13 cellular contexts compared by ENCODE assay signal in the genomic region with DNA sequence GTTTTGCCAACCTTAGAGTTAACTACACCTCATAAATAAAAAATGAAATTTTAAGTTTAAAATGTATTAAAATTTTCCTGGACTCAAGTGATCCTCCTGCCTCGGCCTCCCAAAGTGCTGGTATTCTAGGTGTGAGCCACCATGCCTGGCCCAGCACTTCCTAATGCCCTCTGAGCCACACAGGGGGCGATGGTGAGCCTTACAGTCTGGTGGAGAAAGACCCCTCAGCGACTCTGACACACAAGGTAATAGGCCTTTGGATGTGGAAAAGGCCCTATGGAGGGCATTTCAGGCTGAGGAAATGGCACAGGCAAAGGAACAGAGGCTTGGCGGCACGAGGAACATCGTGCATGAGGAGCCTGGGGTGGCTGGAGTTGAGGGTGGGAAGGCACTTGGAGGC. TPM values are rescaled to one million over a fixed set of nuclear protein-coding genes. Genes with fewer than 3 reads are reported as not detected.
DNase-seq lines count a peak whose midpoint lies in the region; ATAC-seq, FAIRE-seq and TF ChIP-seq lines count a peak whose summit lies in the region.
"Had no signal": no experiment of that assay in that cellular context is flagged by ENCODE, and none has a peak within 500 bp of the region (broad histone marks: within the 10 kb centered on the region; RNA-seq: fewer than 3 reads in every experiment).

No MANE protein-coding gene starts in this region.

- TF ChIP-seq CTCF in GM23338 (conservative IDR thresholded peaks at IDR 0.05; ENCODE audit: low read depth in 2 of 2) = peak; percentile 64 to 77

- no peaks in the 10 kb centered on the region for H3K36me3 ChIP-seq in GM23338 (ENCODE audit: insufficient read depth)
- H3K36me3 ChIP-seq in naive thymus-derived CD4-positive, alpha-beta T cell (ENCODE audit: control insufficient read depth in 2 of 3, insufficient read depth in 3 of 3, low read length in 3 of 3) = no peaks in the 10 kb centered on the region

- DNase-seq in NCI-H82 (lab: John Stamatoyannopoulos, UW) (peak; percentile 52), NCI-H82 treated with DMSO at 0.1 percent for 48 hours (lab: John Stamatoyannopoulos, UW; ENCODE audit: unreplicated experiment) (no peak), GM23338 (ENCODE audit: low spot score) (peak; percentile 83), COLO668 (lab: John Stamatoyannopoulos, UW; ENCODE audit: unreplicated experiment) (no peak), frontal cortex (ENCODE audit: low spot score in 2 of 2) (no peak)
- DNase-seq in activated T-cell treated with anti-CD3 and anti-CD28 coated beads, Interleukin-2, amount 50 U/mL, for 48 hours = peak; percentile 47 to 50
- no peak for DNase-seq in naive thymus-derived CD4-positive, alpha-beta T cell
- DNase-seq: activated B cell treated with CpG ODN at 0.5 μM for 24 hours, left colon, NCI-H1092 treated with DMSO at 0.1 percent for 48 hours, retina had no signal

- FAIRE-seq in frontal cortex (lab: Jason Lieb, UNC) = no peak

- intact Hi-C loops in naive thymus-derived CD4-positive, alpha-beta T cell (cut with micrococcal nuclease) = no loop called here

- no peaks in the 10 kb centered on the region for H3K9me2 ChIP-seq in GM23338 (ENCODE audit: insufficient read depth)

- H3K27me3 ChIP-seq in GM23338 (ENCODE audit: insufficient read depth) = peaks cover 18% of the 10 kb centered on the region
- H3K27me3 ChIP-seq in naive thymus-derived CD4-positive, alpha-beta T cell (ENCODE audit: control insufficient read depth in 2 of 2, insufficient read depth in 2 of 2, low read length in 2 of 2) = no peaks in the 10 kb centered on the region

- no peak overlapping the region for H3K4me3 Mint-ChIP-seq in GM23338
- H3K4me3 Mint-ChIP-seq in naive thymus-derived CD4-positive, alpha-beta T cell = no peak overlapping the region
- H3K4me3 Mint-ChIP-seq: activated B cell treated with CpG ODN at 0.5 μM for 24 hours, B cell had no signal

- CTCF ChIA-PET in naive thymus-derived CD4-positive, alpha-beta T cell (lab: Charles Lee) = interaction anchor here (1.6 kb wide), 1 partner anchor 81 kb away, joined by 4 read pairs; no protein-coding TSS in a partner anchor

- H3K36me3 Mint-ChIP-seq in GM23338 (ENCODE audit: low read depth) = no peaks in the 10 kb centered on the region
- H3K36me3 Mint-ChIP-seq in naive thymus-derived CD4-positive, alpha-beta T cell = no peaks in the 10 kb centered on the region

- H2AFZ ChIP-seq in GM23338 = no peak overlapping the region

- peaks cover 9% of the 10 kb centered on the region; the same call in 2 of the 3 replicates for H3K4me1 Mint-ChIP-seq in GM23338
- peaks cover 0 to 11% (median 3%) of the 10 kb centered on the region in 7 donors for H3K4me1 Mint-ChIP-seq in naive thymus-derived CD4-positive, alpha-beta T cell
- H3K4me1 Mint-ChIP-seq: activated B cell treated with CpG ODN at 0.5 μM for 24 hours, B cell had no signal

- ATAC-seq in GM23338 (peak; percentile 67), HG02588 (IDR thresholded peaks at IDR 0.05; ENCODE audit: unreplicated experiment) (no peak)
- ATAC-seq in naive thymus-derived CD4-positive, alpha-beta T cell = peak; percentile 42
- ATAC-seq: left colon had no signal

- POLR2A ChIA-PET in naive thymus-derived CD4-positive, alpha-beta T cell (lab: Charles Lee) = interaction anchor here (0.6 kb wide), 1 partner anchor 21 kb away, joined by 3 read pairs; no protein-coding TSS in a partner anchor

- H3K79me2 ChIP-seq in GM23338 (replicated peaks; ENCODE audit: insufficient read depth) = no peaks in the 10 kb centered on the region

- no peaks in the 10 kb centered on the region for H4K20me1 ChIP-seq in GM23338 (replicated peaks; ENCODE audit: insufficient read depth)

- no peak overlapping the region for H3K4me3 ChIP-seq in GM23338
- H3K4me3 ChIP-seq in naive thymus-derived CD4-positive, alpha-beta T cell (ENCODE audit: low read length) = no peak overlapping the region

- H3K9me3 ChIP-seq in naive thymus-derived CD4-positive, alpha-beta T cell (ENCODE audit: control insufficient read depth in 2 of 3, low read length in 3 of 3) = no peaks in the 10 kb centered on the region

- peaks cover 10% of the 10 kb centered on the region for H3K27me3 Mint-ChIP-seq in GM23338 (ENCODE audit: insufficient read depth, low read depth, poor library complexity)
- peaks cover 0 to 21% (median 0%) of the 10 kb centered on the region in 5 donors for H3K27me3 Mint-ChIP-seq in naive thymus-derived CD4-positive, alpha-beta T cell

- no peak overlapping the region for H3K27ac Mint-ChIP-seq in GM23338
- H3K27ac Mint-ChIP-seq in naive thymus-derived CD4-positive, alpha-beta T cell = no peak overlapping the region
- H3K27ac Mint-ChIP-seq: activated B cell treated with CpG ODN at 0.5 μM for 24 hours, B cell had no signal

- H3K4me2 ChIP-seq in GM23338 = no peak overlapping the region

- no peaks in the 10 kb centered on the region for H3F3A ChIP-seq in GM23338 (replicated peaks; ENCODE audit: low read depth)

- H3K27ac ChIP-seq in GM23338 (ENCODE audit: low read depth) = no peak overlapping the region
- H3K27ac ChIP-seq in naive thymus-derived CD4-positive, alpha-beta T cell (ENCODE audit: low read depth, low read length) = no peak overlapping the region

- no peaks in the 10 kb centered on the region for H3K4me1 ChIP-seq in GM23338 (ENCODE audit: insufficient read depth)
- H3K4me1 ChIP-seq in naive thymus-derived CD4-positive, alpha-beta T cell (ENCODE audit: control insufficient read depth in 2 of 2, insufficient read depth in 2 of 2, low read length in 2 of 2) = no peaks in the 10 kb centered on the region

- H3K9me3 Mint-ChIP-seq in GM23338 = no peaks in the 10 kb centered on the region
- H3K9me3 Mint-ChIP-seq in naive thymus-derived CD4-positive, alpha-beta T cell = peaks cover 0 to 1% (median 0%) of the 10 kb centered on the region in 11 donors
- H3K9me3 Mint-ChIP-seq: activated B cell treated with CpG ODN at 0.5 μM for 24 hours had no signal

TF ChIP-seq in GM23338, 12 proteins besides CTCF, POLR2A, EP300 and RAD21 (continues in another document):
- TF ChIP-seq NANOG (IDR thresholded peaks at IDR 0.05; ENCODE audit: borderline replicate concordance) = no peak
- TF ChIP-seq, protein P1, sequence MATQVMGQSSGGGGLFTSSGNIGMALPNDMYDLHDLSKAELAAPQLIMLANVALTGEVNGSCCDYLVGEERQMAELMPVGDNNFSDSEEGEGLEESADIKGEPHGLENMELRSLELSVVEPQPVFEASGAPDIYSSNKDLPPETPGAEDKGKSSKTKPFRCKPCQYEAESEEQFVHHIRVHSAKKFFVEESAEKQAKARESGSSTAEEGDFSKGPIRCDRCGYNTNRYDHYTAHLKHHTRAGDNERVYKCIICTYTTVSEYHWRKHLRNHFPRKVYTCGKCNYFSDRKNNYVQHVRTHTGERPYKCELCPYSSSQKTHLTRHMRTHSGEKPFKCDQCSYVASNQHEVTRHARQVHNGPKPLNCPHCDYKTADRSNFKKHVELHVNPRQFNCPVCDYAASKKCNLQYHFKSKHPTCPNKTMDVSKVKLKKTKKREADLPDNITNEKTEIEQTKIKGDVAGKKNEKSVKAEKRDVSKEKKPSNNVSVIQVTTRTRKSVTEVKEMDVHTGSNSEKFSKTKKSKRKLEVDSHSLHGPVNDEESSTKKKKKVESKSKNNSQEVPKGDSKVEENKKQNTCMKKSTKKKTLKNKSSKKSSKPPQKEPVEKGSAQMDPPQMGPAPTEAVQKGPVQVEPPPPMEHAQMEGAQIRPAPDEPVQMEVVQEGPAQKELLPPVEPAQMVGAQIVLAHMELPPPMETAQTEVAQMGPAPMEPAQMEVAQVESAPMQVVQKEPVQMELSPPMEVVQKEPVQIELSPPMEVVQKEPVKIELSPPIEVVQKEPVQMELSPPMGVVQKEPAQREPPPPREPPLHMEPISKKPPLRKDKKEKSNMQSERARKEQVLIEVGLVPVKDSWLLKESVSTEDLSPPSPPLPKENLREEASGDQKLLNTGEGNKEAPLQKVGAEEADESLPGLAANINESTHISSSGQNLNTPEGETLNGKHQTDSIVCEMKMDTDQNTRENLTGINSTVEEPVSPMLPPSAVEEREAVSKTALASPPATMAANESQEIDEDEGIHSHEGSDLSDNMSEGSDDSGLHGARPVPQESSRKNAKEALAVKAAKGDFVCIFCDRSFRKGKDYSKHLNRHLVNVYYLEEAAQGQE (IDR thresholded peaks at IDR 0.05; ENCODE audit: unreplicated experiment) = no peak
- no peak for TF ChIP-seq EZH2phosphoT487 (IDR thresholded peaks at IDR 0.05; ENCODE audit: unreplicated experiment)
- no peak for TF ChIP-seq ZNF114 (CRISPR knock-in tag; IDR thresholded peaks at IDR 0.05)
- no peak for TF ChIP-seq EZH2 (IDR thresholded peaks at IDR 0.05; ENCODE audit: low read depth, unreplicated experiment)
- no peak for TF ChIP-seq CREB1 (CRISPR knock-in tag; IDR thresholded peaks at IDR 0.05; ENCODE audit: low read depth)
- no peak for TF ChIP-seq STAT1 (IDR thresholded peaks at IDR 0.05; ENCODE audit: unreplicated experiment)
- TF ChIP-seq ZNF331 (CRISPR knock-in tag; IDR thresholded peaks at IDR 0.05; ENCODE audit: low read depth) = no peak
- TF ChIP-seq POLR2AphosphoS5 (IDR thresholded peaks at IDR 0.05; ENCODE audit: low read depth) = no peak
- TF ChIP-seq ETS1 (IDR thresholded peaks at IDR 0.05) = no peak

RNA-seq across cellular contexts. Expression of gene CITED4, which starts 6.7 kb away (rescaled TPM):
- total RNA-seq in GM23338 (2014; rRNA removed; shearing (Covaris generic)) = 16.4 and 18.7 TPM in 2 replicates
- polyA plus RNA-seq in GM23338 (2016; fragmentation: Nextera tagmentation; extraction: Ambion mirVana) = 2.9 and 7.7 TPM in 2 replicates
- 10 to 100 TPM; 20.5 to 42.8 (median 21.5) TPM for total RNA-seq in naive thymus-derived CD4-positive, alpha-beta T cell
- 10 to 100 TPM; 28.9 to 37.9 TPM for polyA plus RNA-seq in naive thymus-derived CD4-positive, alpha-beta T cell
- under 0.01 TPM for total RNA-seq in frontal cortex

Comparison
In these comparisons a context has a peak if more than half of its experiments do, and no peak if none do; other contexts are left out.
1. DNase-seq: peak in NCI-H82 (single experiment), GM23338 (single experiment) and activated T-cell treated with anti-CD3 and anti-CD28 coated beads, Interleukin-2, amount 50 U/mL, for 48 hours (2 of 2); none in NCI-H82 treated with DMSO at 0.1 percent for 48 hours (single experiment), naive thymus-derived CD4-positive, alpha-beta T cell (0 of 9), COLO668 (single experiment) and frontal cortex (0 of 2).
2. RNA of gene CITED4, which starts 6.7 kb away (total RNA-seq): 20.5 to 42.8 TPM in naive thymus-derived CD4-positive, alpha-beta T cell and 16.4 to 18.7 TPM in GM23338; under 0.01 TPM in frontal cortex (single experiment); every median in the first group is over 10 times any median in the second.